2 cellular contexts compared by ENCODE assay signal in the genomic region with DNA sequence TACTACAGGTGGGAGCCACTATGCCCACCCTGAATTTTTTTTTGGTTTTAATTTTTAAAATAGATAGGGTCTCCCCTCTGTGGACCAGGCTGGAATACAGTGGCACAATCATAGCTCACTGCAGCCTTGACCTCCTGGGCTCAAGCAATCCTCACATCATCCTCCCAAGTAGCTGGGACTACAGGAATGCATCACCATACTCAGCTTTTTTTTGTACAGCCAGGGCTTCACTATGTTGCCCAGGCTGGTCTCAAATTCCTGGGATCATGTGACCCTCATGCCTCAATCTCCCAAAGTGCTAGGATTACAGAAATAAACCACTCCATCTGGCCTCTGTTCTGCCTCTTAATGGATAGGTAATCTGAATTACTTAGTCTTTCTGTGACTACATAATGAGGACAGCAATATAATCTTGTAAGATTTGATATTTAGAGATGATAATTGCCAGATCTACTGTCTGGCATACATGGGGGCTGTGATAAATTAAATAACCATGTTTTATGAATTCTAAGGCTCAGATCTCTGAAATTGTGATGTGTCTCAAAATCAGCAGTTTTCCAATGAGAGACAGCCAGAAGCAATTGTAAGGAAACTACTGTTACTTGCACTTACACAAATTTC.
TF ChIP-seq lines count a peak whose summit lies in the region.

No MANE protein-coding gene starts in this region.

TF ChIP-seq in IMR-90, 13 proteins besides CTCF, POLR2A, EP300 and RAD21:
- TF ChIP-seq NFE2L2 (IDR thresholded peaks at IDR 0.05; ENCODE audit: low read depth, low read length) (no peak), CHD1 (IDR thresholded peaks at IDR 0.05; ENCODE audit: low read depth, low read length) (no peak), MAFK (IDR thresholded peaks at IDR 0.05; ENCODE audit: low read depth, low read length) (no peak), SMC3 (IDR thresholded peaks at IDR 0.05; ENCODE audit: low read depth, low read length) (no peak), FOS (IDR thresholded peaks at IDR 0.05; ENCODE audit: low read depth, low read length) (no peak), RFX5 (IDR thresholded peaks at IDR 0.05; ENCODE audit: low read depth, low read length) (no peak)
- TF ChIP-seq, protein P1, sequence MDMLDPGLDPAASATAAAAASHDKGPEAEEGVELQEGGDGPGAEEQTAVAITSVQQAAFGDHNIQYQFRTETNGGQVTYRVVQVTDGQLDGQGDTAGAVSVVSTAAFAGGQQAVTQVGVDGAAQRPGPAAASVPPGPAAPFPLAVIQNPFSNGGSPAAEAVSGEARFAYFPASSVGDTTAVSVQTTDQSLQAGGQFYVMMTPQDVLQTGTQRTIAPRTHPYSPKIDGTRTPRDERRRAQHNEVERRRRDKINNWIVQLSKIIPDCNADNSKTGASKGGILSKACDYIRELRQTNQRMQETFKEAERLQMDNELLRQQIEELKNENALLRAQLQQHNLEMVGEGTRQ (IDR thresholded peaks at IDR 0.05; ENCODE audit: low read depth, low read length), result peak; percentile 7; the same call in 1 of the 2 replicates
TF ChIP-seq in IMR-90: peak in this region for 1.

TF ChIP-seq in K562, 482 proteins besides CTCF, POLR2A, EP300 and RAD21:
- TF ChIP-seq NONO (IDR thresholded peaks at IDR 0.05; ENCODE audit: low read depth in 2 of 2, low read length in 1 of 2), result no peak
- 0 out of 2 replicates have a peak, but pooled peaks have one; percentile 7 for TF ChIP-seq GATA2 (CRISPR knock-in tag; IDR thresholded peaks at IDR 0.05)
- TF ChIP-seq, protein P2, sequence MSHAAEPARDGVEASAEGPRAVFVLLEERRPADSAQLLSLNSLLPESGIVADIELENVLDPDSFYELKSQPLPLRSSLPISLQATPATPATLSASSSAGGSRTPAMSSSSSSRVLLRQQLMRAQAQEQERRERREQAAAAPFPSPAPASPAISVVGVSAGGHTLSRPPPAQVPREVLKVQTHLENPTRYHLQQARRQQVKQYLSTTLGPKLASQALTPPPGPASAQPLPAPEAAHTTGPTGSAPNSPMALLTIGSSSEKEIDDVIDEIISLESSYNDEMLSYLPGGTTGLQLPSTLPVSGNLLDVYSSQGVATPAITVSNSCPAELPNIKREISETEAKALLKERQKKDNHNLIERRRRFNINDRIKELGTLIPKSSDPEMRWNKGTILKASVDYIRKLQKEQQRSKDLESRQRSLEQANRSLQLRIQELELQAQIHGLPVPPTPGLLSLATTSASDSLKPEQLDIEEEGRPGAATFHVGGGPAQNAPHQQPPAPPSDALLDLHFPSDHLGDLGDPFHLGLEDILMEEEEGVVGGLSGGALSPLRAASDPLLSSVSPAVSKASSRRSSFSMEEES (CRISPR knock-in tag; IDR thresholded peaks at IDR 0.05), result peak; percentile 49
- TF ChIP-seq KAT8 (IDR thresholded peaks at IDR 0.05; ENCODE audit: low read depth), result no peak
- no peak for TF ChIP-seq ATF1 (CRISPR knock-in tag; IDR thresholded peaks at IDR 0.05)
- TF ChIP-seq ATF1 (tag; IDR thresholded peaks at IDR 0.05), result no peak
- no peak for TF ChIP-seq BRD9 (IDR thresholded peaks at IDR 0.05; ENCODE audit: low read depth, partially characterized antibody)
- TF ChIP-seq EWSR1 (IDR thresholded peaks at IDR 0.05; ENCODE audit: borderline replicate concordance, low read depth, partially characterized antibody), result no peak
- TF ChIP-seq ZNF77 (CRISPR knock-in tag; IDR thresholded peaks at IDR 0.05), result no peak
- no peak for TF ChIP-seq FOXP1 (CRISPR knock-in tag; IDR thresholded peaks at IDR 0.05)
- TF ChIP-seq, protein P3, sequence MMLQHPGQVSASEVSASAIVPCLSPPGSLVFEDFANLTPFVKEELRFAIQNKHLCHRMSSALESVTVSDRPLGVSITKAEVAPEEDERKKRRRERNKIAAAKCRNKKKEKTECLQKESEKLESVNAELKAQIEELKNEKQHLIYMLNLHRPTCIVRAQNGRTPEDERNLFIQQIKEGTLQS (IDR thresholded peaks at IDR 0.05), result no peak
- TF ChIP-seq, protein P3 (CRISPR knock-in tag; conservative IDR thresholded peaks at IDR 0.05), result no peak
- TF ChIP-seq, protein P4, sequence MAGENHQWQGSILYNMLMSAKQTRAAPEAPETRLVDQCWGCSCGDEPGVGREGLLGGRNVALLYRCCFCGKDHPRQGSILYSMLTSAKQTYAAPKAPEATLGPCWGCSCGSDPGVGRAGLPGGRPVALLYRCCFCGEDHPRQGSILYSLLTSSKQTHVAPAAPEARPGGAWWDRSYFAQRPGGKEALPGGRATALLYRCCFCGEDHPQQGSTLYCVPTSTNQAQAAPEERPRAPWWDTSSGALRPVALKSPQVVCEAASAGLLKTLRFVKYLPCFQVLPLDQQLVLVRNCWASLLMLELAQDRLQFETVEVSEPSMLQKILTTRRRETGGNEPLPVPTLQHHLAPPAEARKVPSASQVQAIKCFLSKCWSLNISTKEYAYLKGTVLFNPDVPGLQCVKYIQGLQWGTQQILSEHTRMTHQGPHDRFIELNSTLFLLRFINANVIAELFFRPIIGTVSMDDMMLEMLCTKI (IDR thresholded peaks at IDR 0.05; ENCODE audit: partially characterized antibody), result no peak
